8 cellular contexts compared by ENCODE assay signal in genomic region chr9:89463986-89464901, GRCh38. TPM values are rescaled to one million over a fixed set of nuclear protein-coding genes. Genes with fewer than 3 reads are reported as not detected.
DNase-seq lines count a peak whose midpoint lies in the region; ATAC-seq and TF ChIP-seq lines count a peak whose summit lies in the region.

No MANE protein-coding gene starts in this region.

- intact Hi-C loops in activated B cell treated with CpG ODN at 0.5 μM for 24 hours (cut with micrococcal nuclease): loop anchor here (1.0 to 2.0 kb wide), 6 partner anchors 20 to 85 kb away; no protein-coding TSS in a partner anchor

- H3K36me3 Mint-ChIP-seq in activated B cell treated with CpG ODN at 0.5 μM for 24 hours (ENCODE audit: low read depth): peaks cover 11% of the 10 kb centered on the region
- no peaks in the 10 kb centered on the region for H3K36me3 Mint-ChIP-seq in endothelial cell (ENCODE audit: low read depth, unreplicated experiment)

- peak; percentile 23 for DNase-seq in activated B cell treated with CpG ODN at 0.5 μM for 24 hours
- DNase-seq in effector CD4-positive, alpha-beta T cell: peak; percentile 82
- DNase-seq in stimulated activated CD8-positive, alpha-beta memory T cell treated with anti-CD3 and anti-CD28 coated beads, Interleukin-12 subunit alpha, Interleukin-12 subunit beta, amount 100 ng/mL, for 4 hours (ENCODE audit: low read depth): peak; percentile 70
- no peak for DNase-seq in endothelial cell (ENCODE audit: low spot score)
- DNase-seq in COR-L47 (lab: John Stamatoyannopoulos, UW): no peak
- DNase-seq in hippocampal formation (lab: John Stamatoyannopoulos, UW): no peak

- CTCF ChIA-PET in activated B cell treated with CpG ODN at 0.5 μM for 24 hours (lab: Charles Lee): interaction anchor here (0.7 to 1.7 kb wide), 2 partner anchors 42 to 85 kb away, joined by 3 to 7 read pairs; no protein-coding TSS in a partner anchor

- TF ChIP-seq CTCF in activated B cell treated with CpG ODN at 0.5 μM for 24 hours (IDR thresholded peaks at IDR 0.05) (no peak), endothelial cell (IDR thresholded peaks at IDR 0.05; ENCODE audit: unreplicated experiment) (no peak)

- POLR2A ChIA-PET in activated B cell treated with CpG ODN at 0.5 μM for 24 hours (lab: Charles Lee): interaction anchor here (0.7 to 1.5 kb wide), 4 partner anchors 32 to 84 kb away, joined by 4 read pairs; no protein-coding TSS in a partner anchor

- H3K27ac Mint-ChIP-seq in activated B cell treated with CpG ODN at 0.5 μM for 24 hours (peak overlapping the region; percentile 80), endothelial cell (ENCODE audit: unreplicated experiment) (no peak overlapping the region)

- peaks cover 90% of the 10 kb centered on the region for H3K4me1 Mint-ChIP-seq in activated B cell treated with CpG ODN at 0.5 μM for 24 hours
- H3K4me1 Mint-ChIP-seq in endothelial cell (ENCODE audit: unreplicated experiment): peaks cover 15% of the 10 kb centered on the region

- ATAC-seq in GM19035 (IDR thresholded peaks at IDR 0.05; ENCODE audit: unreplicated experiment) (peak; percentile 48), HG03175 (IDR thresholded peaks at IDR 0.05; ENCODE audit: unreplicated experiment) (peak; percentile 38), activated B cell treated with CpG ODN at 0.5 μM for 24 hours (ENCODE audit: low read depth) (peak; percentile 72)

- H3K4me3 Mint-ChIP-seq in activated B cell treated with CpG ODN at 0.5 μM for 24 hours (peak overlapping the region; percentile 72), endothelial cell (ENCODE audit: unreplicated experiment) (no peak overlapping the region)

- H3K9me3 Mint-ChIP-seq in activated B cell treated with CpG ODN at 0.5 μM for 24 hours (no peaks in the 10 kb centered on the region), endothelial cell (ENCODE audit: unreplicated experiment) (no peaks in the 10 kb centered on the region)

- H3K27me3 Mint-ChIP-seq in activated B cell treated with CpG ODN at 0.5 μM for 24 hours (no peaks in the 10 kb centered on the region), endothelial cell (ENCODE audit: unreplicated experiment) (peaks cover 4% of the 10 kb centered on the region)

RNA-seq across cellular contexts. Expression of gene SEMA4D, which starts 33.7 kb away (rescaled TPM):
- total RNA-seq in activated B cell treated with CpG ODN at 0.5 μM for 24 hours (68.0 and 79.7 TPM in 2 replicates), endothelial cell (ENCODE audit: unreplicated experiment) (14.8 TPM)

Comparison
In these comparisons a context has a peak if more than half of its experiments do, and no peak if none do; other contexts are left out.
1. DNase-seq: peak in activated B cell treated with CpG ODN at 0.5 μM for 24 hours (single experiment), effector CD4-positive, alpha-beta T cell (single experiment) and stimulated activated CD8-positive, alpha-beta memory T cell treated with anti-CD3 and anti-CD28 coated beads, Interleukin-12 subunit alpha, Interleukin-12 subunit beta, amount 100 ng/mL, for 4 hours (single experiment); none in endothelial cell (single experiment), COR-L47 (single experiment) and hippocampal formation (0 of 2).
2. Peak in every context shown above with its lines, with median percentiles within 50 percentile points of each other: ATAC-seq.